In genomic region chr11:124928942-124929663, GRCh38 we compare ENCODE assay signal across 29 cellular contexts. TPM values are rescaled to one million over a fixed set of nuclear protein-coding genes. Genes with fewer than 3 reads are reported as not detected.
"Had no signal": no experiment of that assay in that cellular context is flagged by ENCODE, and none has a peak within 500 bp of the region (broad histone marks: within the 10 kb centered on the region; RNA-seq: fewer than 3 reads in every experiment).

No MANE protein-coding gene starts in this region.

- H3K9me3 ChIP-seq: heart right ventricle, mucosa of descending colon, sigmoid colon, tibial nerve had no signal

- H3K79me2 ChIP-seq: parathyroid adenoma had no signal

- H3K4me1 ChIP-seq: parathyroid adenoma, sigmoid colon had no signal

- H3K27me3 ChIP-seq: heart right ventricle, sigmoid colon, tibial nerve had no signal

- H2AFZ ChIP-seq: parathyroid adenoma had no signal

- H3K4me3 ChIP-seq: heart right ventricle, mucosa of descending colon, sigmoid colon, smooth muscle cell, tibial nerve had no signal

- H3K9ac ChIP-seq: parathyroid adenoma had no signal

- DNase-seq: activated B cell treated with CpG ODN at 0.5 μM for 24 hours; activated CD4-positive, alpha-beta T cell treated with anti-CD3 and anti-CD28 coated beads for 4 hours; activated CD4-positive, alpha-beta T cell treated with anti-CD3 and anti-CD28 coated beads, Interleukin-2, amount 50 U/mL, for 48 hours; activated CD8-positive, alpha-beta memory T cell treated with anti-CD3 and anti-CD28 coated beads, Interleukin-2, amount 50 U/mL, for 48 hours; activated effector memory CD4-positive, alpha-beta T cell treated with Interleukin-2 at 50 U/mL for 16 hours; activated naive CD4-positive, alpha-beta T cell treated with anti-CD3 and anti-CD28 coated beads for 36 hours; activated naive CD8-positive, alpha-beta T cell treated with anti-CD3 and anti-CD28 coated beads, Interleukin-2, amount 10 ng/mL, durations not matched to agents 7 days and 5 days; activated T-cell treated with anti-CD3 and anti-CD28 coated beads, Interleukin-2, amount 50 U/mL, for 4 hours; amniotic stem cell; effector CD8-positive, alpha-beta T cell; erythroblast; foreskin fibroblast; heart right ventricle; islet precursor cell; mucosa of descending colon; nephron progenitor cell; sigmoid colon; stimulated activated CD4-positive, alpha-beta T cell treated with anti-CD3 and anti-CD28 coated beads, Interleukin-4, amount 100 ng/mL, for 24 hours; stimulated activated naive CD4-positive, alpha-beta T cell treated with Interleukin-2 at 50 U/mL for 16 hours; T1000 had no signal

- ATAC-seq: activated T-cell treated with anti-CD3 and anti-CD28 coated beads, Interleukin-2, amount 50 U/mL, for 4 hours; mucosa of descending colon had no signal

- H3K27ac ChIP-seq: heart right ventricle, parathyroid adenoma, sigmoid colon had no signal

- H3K4me2 ChIP-seq: smooth muscle cell had no signal

- H3K36me3 ChIP-seq: heart right ventricle, sigmoid colon, tibial nerve had no signal

RNA-seq across cellular contexts. Expression of gene HEPACAM, which starts 6.7 kb away (rescaled TPM):
- total RNA-seq: activated B cell treated with CpG ODN at 0.5 μM for 24 hours; activated CD8-positive, alpha-beta memory T cell treated with anti-CD3 and anti-CD28 coated beads for 36 hours; activated naive CD4-positive, alpha-beta T cell treated with anti-CD3 and anti-CD28 coated beads for 36 hours; activated naive CD8-positive, alpha-beta T cell treated with anti-CD3 and anti-CD28 coated beads, Interleukin-2, amount 10 ng/mL, durations not matched to agents 7 days and 5 days; activated T-cell treated with anti-CD3 and anti-CD28 coated beads, Interleukin-2, amount 50 U/mL, for 4 hours; chondrocyte; pulmonary artery endothelial cell; smooth muscle cell; urinary bladder had no signal
- polyA plus RNA-seq: smooth muscle cell had no signal

RNA-seq across cellular contexts. Expression of gene HEPN1, which starts 10.1 kb away (rescaled TPM):
- total RNA-seq: activated B cell treated with CpG ODN at 0.5 μM for 24 hours; activated CD8-positive, alpha-beta memory T cell treated with anti-CD3 and anti-CD28 coated beads for 36 hours; activated naive CD4-positive, alpha-beta T cell treated with anti-CD3 and anti-CD28 coated beads for 36 hours; activated naive CD8-positive, alpha-beta T cell treated with anti-CD3 and anti-CD28 coated beads, Interleukin-2, amount 10 ng/mL, durations not matched to agents 7 days and 5 days; activated T-cell treated with anti-CD3 and anti-CD28 coated beads, Interleukin-2, amount 50 U/mL, for 4 hours; chondrocyte; fibroblast of lung; heart right ventricle; mucosa of descending colon; pulmonary artery endothelial cell; sigmoid colon; smooth muscle cell; subcutaneous adipose tissue; tibial nerve; urinary bladder had no signal
- polyA plus RNA-seq: fibroblast of lung, smooth muscle cell, urinary bladder had no signal

RNA-seq across cellular contexts. Expression of gene ROBO4, which starts 31.4 kb away (rescaled TPM):
- total RNA-seq: activated B cell treated with CpG ODN at 0.5 μM for 24 hours; activated CD8-positive, alpha-beta memory T cell treated with anti-CD3 and anti-CD28 coated beads for 36 hours; activated naive CD4-positive, alpha-beta T cell treated with anti-CD3 and anti-CD28 coated beads for 36 hours; activated naive CD8-positive, alpha-beta T cell treated with anti-CD3 and anti-CD28 coated beads, Interleukin-2, amount 10 ng/mL, durations not matched to agents 7 days and 5 days; activated T-cell treated with anti-CD3 and anti-CD28 coated beads, Interleukin-2, amount 50 U/mL, for 4 hours; chondrocyte; smooth muscle cell had no signal
